In the genomic region with DNA sequence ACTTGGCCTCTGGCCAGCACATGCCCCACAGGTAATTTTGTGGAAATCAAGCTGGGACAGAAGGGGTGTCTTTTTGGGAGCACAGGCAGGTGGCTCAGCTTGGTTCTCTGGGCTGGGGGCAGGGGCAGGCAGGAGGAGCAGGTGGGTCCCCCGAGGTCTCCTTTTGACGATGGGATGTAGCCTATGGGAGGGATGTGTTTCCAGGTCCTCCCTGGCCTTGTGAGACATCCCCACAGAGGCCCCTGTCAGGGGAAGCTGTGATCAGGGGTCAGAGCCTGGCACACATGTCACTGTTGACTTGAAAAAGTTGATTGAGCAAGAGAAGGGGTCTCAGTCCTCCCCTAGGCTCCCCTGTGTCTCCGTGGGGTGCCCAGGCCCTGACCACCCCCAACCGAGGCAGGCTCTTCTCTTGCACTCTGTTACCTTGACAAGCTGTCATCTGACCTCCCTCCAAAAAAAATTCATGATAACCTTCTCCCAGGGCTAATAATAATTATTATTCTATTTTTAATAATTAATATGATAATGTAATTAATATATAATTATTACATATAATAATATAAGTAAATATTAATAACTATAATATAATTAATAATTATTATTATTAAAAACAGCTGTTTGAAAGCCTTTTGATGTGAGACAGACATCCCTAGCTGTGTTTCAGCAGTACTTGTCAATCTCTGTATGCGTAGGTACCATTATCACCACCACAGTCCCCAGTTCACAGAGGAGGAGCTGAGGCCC, we compare ENCODE assay signal across 18 cellular contexts.
"Had no signal": no experiment of that assay in that cellular context is flagged by ENCODE, and none has a peak within 500 bp of the region (broad histone marks: within the 10 kb centered on the region; RNA-seq: fewer than 3 reads in every experiment).

No MANE protein-coding gene starts in this region.

- H3K36me3 Mint-ChIP-seq: memory B cell had no signal

- ATAC-seq: activated CD4-positive, CD25-positive, alpha-beta regulatory T cell treated with anti-CD3 and anti-CD28 coated beads, Interleukin-2, amount 50 U/mL, for 24 hours; left lung; upper lobe of right lung had no signal

- H3K9me3 Mint-ChIP-seq: memory B cell, neural crest cell had no signal

- H3K4me3 Mint-ChIP-seq: memory B cell, neural crest cell had no signal

- H3K9me3 ChIP-seq: left lung, ovary, sigmoid colon, SK-N-SH, suprapubic skin, upper lobe of right lung had no signal

- H3K4me1 Mint-ChIP-seq: neural crest cell had no signal

- H3K4me1 ChIP-seq: sigmoid colon, suprapubic skin, upper lobe of right lung had no signal

- H3K36me3 ChIP-seq: cardiac muscle cell, left lung, ovary, sigmoid colon, suprapubic skin, upper lobe of right lung had no signal

- H3K27ac ChIP-seq: cardiac muscle cell, epithelial cell of prostate, left lung, ovary, sigmoid colon, suprapubic skin, upper lobe of right lung had no signal

- H3K4me3 ChIP-seq: cardiac muscle cell, left lung, ovary, sigmoid colon, suprapubic skin, upper lobe of right lung had no signal

- DNase-seq: activated CD8-positive, alpha-beta memory T cell treated with anti-CD3 and anti-CD28 coated beads for 24 hours; activated gamma-delta T cell; activated T-cell treated with anti-CD3 and anti-CD28 coated beads for 4 hours; cortex of kidney; effector CD8-positive, alpha-beta T cell; left lung; ovary; sigmoid colon; SK-N-SH; stimulated activated CD4-positive, alpha-beta T cell treated with anti-CD3 and anti-CD28 coated beads, Interleukin-12 subunit alpha, Interleukin-12 subunit beta, amount 100 ng/mL, for 4 hours; stimulated activated naive CD4-positive, alpha-beta T cell; upper lobe of right lung had no signal

- H3K27me3 ChIP-seq: cardiac muscle cell, left lung, ovary, sigmoid colon, suprapubic skin, upper lobe of right lung had no signal
